In genomic region chr12:76308866-76309265, GRCh38 we compare ENCODE assay signal across 21 cellular contexts.
"Had no signal": no experiment of that assay in that cellular context is flagged by ENCODE, and none has a peak within 500 bp of the region (broad histone marks: within the 10 kb centered on the region; RNA-seq: fewer than 3 reads in every experiment).

No MANE protein-coding gene starts in this region.

- H3K79me2 ChIP-seq: parathyroid adenoma had no signal

- H3K36me3 ChIP-seq: esophagus muscularis mucosa, heart right ventricle, left ventricle myocardium inferior, lower lobe of right lung, prostate gland, right atrium auricular region had no signal

- FAIRE-seq: endometrium, frontal cortex, kidney, small intestine had no signal

- H3K9ac ChIP-seq: parathyroid adenoma had no signal

- H3K9me3 ChIP-seq: esophagus muscularis mucosa, heart right ventricle, left ventricle myocardium inferior, lower lobe of right lung, prostate gland, right atrium auricular region had no signal

- H3K27ac ChIP-seq: epithelial cell of prostate, esophagus muscularis mucosa, heart right ventricle, left ventricle myocardium inferior, lower lobe of right lung, parathyroid adenoma, prostate gland, right atrium auricular region had no signal

- DNase-seq: cortex of kidney; effector memory CD4-positive, alpha-beta T cell; heart right ventricle; kidney; left ventricle myocardium inferior; lower lobe of right lung; mesendoderm; naive B cell; nephron progenitor cell; small intestine; stimulated activated CD4-positive, alpha-beta T cell treated with anti-CD3 and anti-CD28 coated beads, Interleukin-2, amount 100 ng/mL, for 48 hours; stimulated activated naive CD4-positive, alpha-beta T cell treated with Interleukin-2 at 50 U/mL for 16 hours; trophoblast cell had no signal

- H3K9me3 Mint-ChIP-seq: central memory CD8-positive, alpha-beta T cell; nephron progenitor cell had no signal

- H3K4me3 ChIP-seq: esophagus muscularis mucosa, heart right ventricle, left ventricle myocardium inferior, lower lobe of right lung, prostate gland, right atrium auricular region had no signal

- H3K27me3 ChIP-seq: esophagus muscularis mucosa, right atrium auricular region had no signal

- H3K4me3 Mint-ChIP-seq: central memory CD8-positive, alpha-beta T cell; naive B cell; nephron progenitor cell had no signal

- H3K27ac Mint-ChIP-seq: nephron progenitor cell had no signal

- H3K4me1 ChIP-seq: heart right ventricle, left ventricle myocardium inferior, lower lobe of right lung, parathyroid adenoma, prostate gland, right atrium auricular region had no signal

- H2AFZ ChIP-seq: parathyroid adenoma had no signal

- H3K4me1 Mint-ChIP-seq: central memory CD8-positive, alpha-beta T cell; naive B cell had no signal

- ATAC-seq: heart right ventricle, lower lobe of right lung had no signal

- H3K36me3 Mint-ChIP-seq: naive B cell had no signal
